ENCODE assay signal across 13 cellular contexts in the genomic region with DNA sequence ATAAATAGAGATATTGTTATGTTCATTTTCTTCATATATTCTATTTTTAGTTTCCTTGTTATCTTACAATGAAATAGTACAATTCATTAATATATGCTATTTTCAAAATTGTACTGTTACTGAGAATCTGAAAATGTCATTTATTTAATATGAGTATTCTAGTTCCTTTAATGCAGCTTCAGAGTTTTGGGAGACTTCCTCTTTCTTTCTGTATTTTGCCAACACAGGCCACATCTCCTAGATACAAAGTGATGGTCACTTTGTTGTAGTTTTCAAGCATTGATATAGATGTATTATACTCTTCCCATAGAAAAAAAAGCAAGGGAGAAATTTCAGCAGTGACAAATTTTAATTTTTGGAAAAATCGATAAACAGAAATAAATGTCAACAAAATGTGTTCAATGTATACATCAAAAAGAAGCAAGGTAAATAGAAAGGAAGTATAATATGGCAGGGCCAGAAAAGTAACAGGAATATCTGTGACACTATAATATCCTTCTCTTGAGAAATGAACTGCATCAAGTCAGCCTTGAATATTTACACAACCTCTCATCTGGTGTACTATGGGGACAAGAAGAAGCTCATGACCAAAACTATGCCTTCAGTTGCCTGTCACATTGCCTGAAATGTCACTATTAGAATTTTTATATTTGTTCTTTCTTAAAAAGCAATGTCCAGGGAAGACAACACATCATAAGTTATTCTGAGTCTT.
A peak's percentile ranks its signal among the peaks of the same experiment; 100 is the strongest.
DNase-seq lines count a peak whose midpoint lies in the region; ATAC-seq and TF ChIP-seq lines count a peak whose summit lies in the region.
"Had no signal": no experiment of that assay in that cellular context is flagged by ENCODE, and none has a peak within 500 bp of the region (broad histone marks: within the 10 kb centered on the region; RNA-seq: fewer than 3 reads in every experiment).

No MANE protein-coding gene starts in this region.

- no peak overlapping the region for H3K4me3 ChIP-seq in dorsolateral prefrontal cortex
- H3K4me3 ChIP-seq: BLaER1 treated with 17β-estradiol and CSF1 and Interleukin-3, amounts not matched to agents 10 nM and 100 nM; cardiac muscle cell; thyroid gland had no signal

- H3K27me3 ChIP-seq in dorsolateral prefrontal cortex = no peaks in the 10 kb centered on the region
- H3K27me3 ChIP-seq: BLaER1 treated with 17β-estradiol and CSF1 and Interleukin-3, amounts not matched to agents 10 nM and 100 nM; cardiac muscle cell; thyroid gland had no signal

- no peak for TF ChIP-seq CTCF in dorsolateral prefrontal cortex (IDR thresholded peaks at IDR 0.05 in 54 of 56, conservative IDR thresholded peaks at IDR 0.05 in 2 of 56; ENCODE audit: low read depth in 1 of 56, partially characterized antibody in 56 of 56)

- no peak overlapping the region for H3K27ac ChIP-seq in dorsolateral prefrontal cortex
- H3K27ac ChIP-seq: cardiac muscle cell, thyroid gland had no signal

- DNase-seq in NOMO-1 treated with DMSO at 0.1 percent for 48 hours (lab: John Stamatoyannopoulos, UW; ENCODE audit: unreplicated experiment) (peak; percentile 59), NCI-H526 treated with DMSO at 0.1 percent for 48 hours (lab: John Stamatoyannopoulos, UW) (no peak), NCI-H1105 (lab: John Stamatoyannopoulos, UW) (no peak), HuH-7 (ENCODE audit: low spot score) (no peak), dorsolateral prefrontal cortex (no peak)
- DNase-seq: activated T-cell treated with anti-CD3 and anti-CD28 coated beads, Interleukin-2, amount 50 U/mL, for 4 hours; NCI-H1694 treated with DMSO at 0.1 percent for 48 hours; thyroid gland had no signal

- intact Hi-C loops in dorsolateral prefrontal cortex (cut with DNase I) = no loop called here

- ATAC-seq in GM18870 (IDR thresholded peaks at IDR 0.05; ENCODE audit: unreplicated experiment) = peak; percentile 30
- peak; percentile 36 for ATAC-seq in GM21576 (IDR thresholded peaks at IDR 0.05; ENCODE audit: unreplicated experiment)
- peak; percentile 26 for ATAC-seq in HG03103 (IDR thresholded peaks at IDR 0.05; ENCODE audit: low read depth, unreplicated experiment)
- ATAC-seq: activated T-cell treated with anti-CD3 and anti-CD28 coated beads, Interleukin-2, amount 50 U/mL, for 4 hours had no signal
